19 cellular contexts compared by ENCODE assay signal in genomic region chr16:48555597-48555996, GRCh38. TPM values are rescaled to one million over a fixed set of nuclear protein-coding genes. Genes with fewer than 3 reads are reported as not detected.
DNase-seq lines count a peak whose midpoint lies in the region; ATAC-seq and FAIRE-seq lines count a peak whose summit lies in the region.
"Had no signal": no experiment of that assay in that cellular context is flagged by ENCODE, and none has a peak within 500 bp of the region (broad histone marks: within the 10 kb centered on the region; RNA-seq: fewer than 3 reads in every experiment).

No MANE protein-coding gene starts in this region.

- intact Hi-C loops in naive thymus-derived CD4-positive, alpha-beta T cell (cut with micrococcal nuclease), result loop anchor here in 1 of 2 donors (5.0 to 10.0 kb wide), 2 partner anchors 173 to 321 kb away; no protein-coding TSS in a partner anchor

- H3K27me3 ChIP-seq in CD4-positive, CD25-positive, alpha-beta regulatory T cell (ENCODE audit: control insufficient read depth, insufficient read depth, low read length), result no peaks in the 10 kb centered on the region
- no peaks in the 10 kb centered on the region for H3K27me3 ChIP-seq in CD8-positive, alpha-beta memory T cell (ENCODE audit: insufficient read depth, low read length, poor library complexity, severe bottlenecking)
- no peaks in the 10 kb centered on the region for H3K27me3 ChIP-seq in naive thymus-derived CD4-positive, alpha-beta T cell (ENCODE audit: control insufficient read depth in 2 of 2, insufficient read depth in 2 of 2, low read length in 2 of 2)
- H3K27me3 ChIP-seq: pancreas, tibial artery had no signal

- no peaks in the 10 kb centered on the region for H3K27me3 Mint-ChIP-seq in CD4-positive, CD25-positive, alpha-beta regulatory T cell
- no peaks in the 10 kb centered on the region for H3K27me3 Mint-ChIP-seq in CD8-positive, alpha-beta memory T cell
- no peaks in the 10 kb centered on the region for H3K27me3 Mint-ChIP-seq in activated T-helper 17 cell treated with anti-CD3 and anti-CD28 coated beads, Interleukin-2, amount 50 U/mL, for 72 hours
- H3K27me3 Mint-ChIP-seq in naive thymus-derived CD4-positive, alpha-beta T cell, result no peaks in the 10 kb centered on the region

- H3K36me3 ChIP-seq in CD4-positive, CD25-positive, alpha-beta regulatory T cell (ENCODE audit: control insufficient read depth, insufficient read depth, low read length), result peaks cover 28% of the 10 kb centered on the region
- H3K36me3 ChIP-seq in CD8-positive, alpha-beta memory T cell (ENCODE audit: insufficient read depth, low read length), result peaks cover 13% of the 10 kb centered on the region
- peaks cover 0 to 16% (median 6%) of the 10 kb centered on the region in 3 experiments for H3K36me3 ChIP-seq in naive thymus-derived CD4-positive, alpha-beta T cell (ENCODE audit: control insufficient read depth in 2 of 3, insufficient read depth in 3 of 3, low read length in 3 of 3)

- POLR2A ChIA-PET in CD8-positive, alpha-beta memory T cell (lab: Charles Lee), result no interaction called here
- POLR2A ChIA-PET in naive thymus-derived CD4-positive, alpha-beta T cell (lab: Charles Lee), result interaction anchor here (0.6 kb wide), 1 partner anchor 9 kb away, joined by 4 read pairs; no protein-coding TSS in a partner anchor

- H3K4me1 Mint-ChIP-seq in CD4-positive, CD25-positive, alpha-beta regulatory T cell, result peaks cover 48 to 76% (median 67%) of the 10 kb centered on the region in 4 donors
- peaks cover 56 to 77% (median 76%) of the 10 kb centered on the region in 3 donors for H3K4me1 Mint-ChIP-seq in CD8-positive, alpha-beta memory T cell
- peaks cover 38% of the 10 kb centered on the region for H3K4me1 Mint-ChIP-seq in activated T-helper 17 cell treated with anti-CD3 and anti-CD28 coated beads, Interleukin-2, amount 50 U/mL, for 72 hours
- H3K4me1 Mint-ChIP-seq in naive thymus-derived CD4-positive, alpha-beta T cell, result peaks cover 41 to 79% (median 66%) of the 10 kb centered on the region in 7 donors

- no peaks in the 10 kb centered on the region for H3K9me3 ChIP-seq in CD4-positive, CD25-positive, alpha-beta regulatory T cell (ENCODE audit: control insufficient read depth in 2 of 2, low read length in 2 of 2)
- no peaks in the 10 kb centered on the region for H3K9me3 ChIP-seq in CD8-positive, alpha-beta memory T cell (ENCODE audit: low read length)
- H3K9me3 ChIP-seq in naive thymus-derived CD4-positive, alpha-beta T cell (ENCODE audit: control insufficient read depth in 2 of 3, low read length in 3 of 3), result no peaks in the 10 kb centered on the region
- H3K9me3 ChIP-seq: pancreas, tibial artery had no signal

- peak overlapping the region; percentile 38 for H3K4me3 ChIP-seq in CD4-positive, CD25-positive, alpha-beta regulatory T cell (ENCODE audit: low read depth, low read length)
- H3K4me3 ChIP-seq in CD8-positive, alpha-beta memory T cell (ENCODE audit: low read length), result no peak overlapping the region
- no peak overlapping the region for H3K4me3 ChIP-seq in naive thymus-derived CD4-positive, alpha-beta T cell (ENCODE audit: low read length)
- H3K4me3 ChIP-seq: pancreas, tibial artery had no signal

- CTCF ChIA-PET in CD8-positive, alpha-beta memory T cell (lab: Charles Lee), result interaction anchor here (1.0 kb wide), 1 partner anchor 68 kb away, joined by 4 read pairs; no protein-coding TSS in a partner anchor
- CTCF ChIA-PET in naive thymus-derived CD4-positive, alpha-beta T cell (lab: Charles Lee), result interaction anchor here (0.5 kb wide), 1 partner anchor 95 kb away, joined by 5 read pairs; no protein-coding TSS in a partner anchor

- peaks cover 0 to 2% (median 0%) of the 10 kb centered on the region in 7 donors for H3K9me3 Mint-ChIP-seq in CD4-positive, CD25-positive, alpha-beta regulatory T cell
- no peaks in the 10 kb centered on the region for H3K9me3 Mint-ChIP-seq in CD8-positive, alpha-beta memory T cell
- H3K9me3 Mint-ChIP-seq in activated T-helper 17 cell treated with anti-CD3 and anti-CD28 coated beads, Interleukin-2, amount 50 U/mL, for 72 hours, result no peaks in the 10 kb centered on the region
- H3K9me3 Mint-ChIP-seq in naive thymus-derived CD4-positive, alpha-beta T cell, result no peaks in the 10 kb centered on the region

- H3K4me1 ChIP-seq in CD4-positive, CD25-positive, alpha-beta regulatory T cell (ENCODE audit: control insufficient read depth, insufficient read depth, low read length, poor library complexity, severe bottlenecking), result peaks cover 50% of the 10 kb centered on the region
- H3K4me1 ChIP-seq in CD8-positive, alpha-beta memory T cell (ENCODE audit: insufficient read depth, low read length), result peaks cover 47% of the 10 kb centered on the region
- peaks cover 19 to 23% of the 10 kb centered on the region in 2 donors for H3K4me1 ChIP-seq in naive thymus-derived CD4-positive, alpha-beta T cell (ENCODE audit: control insufficient read depth in 2 of 2, insufficient read depth in 2 of 2, low read length in 2 of 2)

- H3K36me3 Mint-ChIP-seq in CD4-positive, CD25-positive, alpha-beta regulatory T cell, result peaks cover 32% of the 10 kb centered on the region
- peaks cover 0 to 59% (median 13%) of the 10 kb centered on the region in 3 donors for H3K36me3 Mint-ChIP-seq in CD8-positive, alpha-beta memory T cell
- peaks cover 79% of the 10 kb centered on the region for H3K36me3 Mint-ChIP-seq in activated T-helper 17 cell treated with anti-CD3 and anti-CD28 coated beads, Interleukin-2, amount 50 U/mL, for 72 hours (ENCODE audit: low read depth)
- peaks cover 3 to 35% (median 14%) of the 10 kb centered on the region in 5 donors for H3K36me3 Mint-ChIP-seq in naive thymus-derived CD4-positive, alpha-beta T cell

- no peak for FAIRE-seq in HTR-8/SVneo (lab: Jason Lieb, UNC)
- FAIRE-seq: GM19239, kidney, pancreas had no signal

- peak overlapping the region; percentile 41 to 86 (median 85) for H3K27ac Mint-ChIP-seq in CD4-positive, CD25-positive, alpha-beta regulatory T cell
- peak overlapping the region; percentile 43 to 92 (median 76) for H3K27ac Mint-ChIP-seq in CD8-positive, alpha-beta memory T cell
- H3K27ac Mint-ChIP-seq in activated T-helper 17 cell treated with anti-CD3 and anti-CD28 coated beads, Interleukin-2, amount 50 U/mL, for 72 hours, result peak overlapping the region; percentile 91
- H3K27ac Mint-ChIP-seq in naive thymus-derived CD4-positive, alpha-beta T cell, result peak overlapping the region; percentile 0 to 84 (median 47)

- no peak overlapping the region for H3K27ac ChIP-seq in CD4-positive, CD25-positive, alpha-beta regulatory T cell (ENCODE audit: insufficient read depth, low read length, poor library complexity, severe bottlenecking)
- no peak overlapping the region for H3K27ac ChIP-seq in CD8-positive, alpha-beta memory T cell (ENCODE audit: low read depth, low read length)
- H3K27ac ChIP-seq in naive thymus-derived CD4-positive, alpha-beta T cell (ENCODE audit: low read depth, low read length), result no peak overlapping the region
- H3K27ac ChIP-seq: HL-60, pancreas, tibial artery had no signal

- peak overlapping the region in 3 of 4 donors; percentile 15 to 69 (median 16) for H3K4me3 Mint-ChIP-seq in CD4-positive, CD25-positive, alpha-beta regulatory T cell
- H3K4me3 Mint-ChIP-seq in CD8-positive, alpha-beta memory T cell, result peak overlapping the region in 2 of 7 donors; percentile 26 to 54
- H3K4me3 Mint-ChIP-seq in activated T-helper 17 cell treated with anti-CD3 and anti-CD28 coated beads, Interleukin-2, amount 50 U/mL, for 72 hours, result peak overlapping the region; percentile 78
- H3K4me3 Mint-ChIP-seq in naive thymus-derived CD4-positive, alpha-beta T cell, result peak overlapping the region in 9 of 10 donors; percentile 11 to 78 (median 66)

- peak in 1 of 3 donors; percentile 57 for DNase-seq in CD4-positive, CD25-positive, alpha-beta regulatory T cell
- DNase-seq in CD8-positive, alpha-beta memory T cell, result no peak
- no peak for DNase-seq in naive thymus-derived CD4-positive, alpha-beta T cell
- DNase-seq in HTR-8/SVneo (ENCODE audit: insufficient read length, low spot score), result no peak
- no peak for DNase-seq in amniotic stem cell (lab: John Stamatoyannopoulos, UW)
- DNase-seq: DMS79; KG1; kidney; midbrain; NCI-H1105; NCI-H526 treated with DMSO at 0.1 percent for 48 hours; OCI-M1; pancreas; stimulated activated CD4-positive, alpha-beta T cell treated with anti-CD3 and anti-CD28 coated beads, Interleukin-4, amount 100 ng/mL, for 1 hour; tibial artery had no signal

- no peak for ATAC-seq in CD4-positive, CD25-positive, alpha-beta regulatory T cell (ENCODE audit: low read depth in 2 of 2)
- no peak for ATAC-seq in activated T-helper 17 cell treated with anti-CD3 and anti-CD28 coated beads, Interleukin-2, amount 50 U/mL, for 72 hours (replicated peaks)
- no peak for ATAC-seq in naive thymus-derived CD4-positive, alpha-beta T cell
- no peak for ATAC-seq in GM21717 (IDR thresholded peaks at IDR 0.05; ENCODE audit: unreplicated experiment)
- ATAC-seq: pancreas had no signal

RNA-seq across cellular contexts. Expression of gene N4BP1, which starts 54.4 kb away (rescaled TPM):
- total RNA-seq in CD4-positive, CD25-positive, alpha-beta regulatory T cell, result 125 TPM
- polyA plus RNA-seq in CD4-positive, CD25-positive, alpha-beta regulatory T cell, result 10 to 100 TPM; 28.8 to 44.8 (median 38.9) TPM
- total RNA-seq in CD8-positive, alpha-beta memory T cell, result 10 to 100 TPM; 44.3 to 45.0 TPM
- polyA plus RNA-seq in CD8-positive, alpha-beta memory T cell, result 57.9 TPM
- total RNA-seq in activated T-helper 17 cell treated with anti-CD3 and anti-CD28 coated beads, Interleukin-2, amount 50 U/mL, for 72 hours, result 10 to 100 TPM; 48.1 to 56.8 TPM
- total RNA-seq in naive thymus-derived CD4-positive, alpha-beta T cell, result 10 to 100 TPM; 51.5 to 86.0 (median 57.6) TPM
- 10 to 100 TPM; 32.7 to 42.2 TPM for polyA plus RNA-seq in naive thymus-derived CD4-positive, alpha-beta T cell
